ENCODE assay signal across 1 cellular context in the genomic region with DNA sequence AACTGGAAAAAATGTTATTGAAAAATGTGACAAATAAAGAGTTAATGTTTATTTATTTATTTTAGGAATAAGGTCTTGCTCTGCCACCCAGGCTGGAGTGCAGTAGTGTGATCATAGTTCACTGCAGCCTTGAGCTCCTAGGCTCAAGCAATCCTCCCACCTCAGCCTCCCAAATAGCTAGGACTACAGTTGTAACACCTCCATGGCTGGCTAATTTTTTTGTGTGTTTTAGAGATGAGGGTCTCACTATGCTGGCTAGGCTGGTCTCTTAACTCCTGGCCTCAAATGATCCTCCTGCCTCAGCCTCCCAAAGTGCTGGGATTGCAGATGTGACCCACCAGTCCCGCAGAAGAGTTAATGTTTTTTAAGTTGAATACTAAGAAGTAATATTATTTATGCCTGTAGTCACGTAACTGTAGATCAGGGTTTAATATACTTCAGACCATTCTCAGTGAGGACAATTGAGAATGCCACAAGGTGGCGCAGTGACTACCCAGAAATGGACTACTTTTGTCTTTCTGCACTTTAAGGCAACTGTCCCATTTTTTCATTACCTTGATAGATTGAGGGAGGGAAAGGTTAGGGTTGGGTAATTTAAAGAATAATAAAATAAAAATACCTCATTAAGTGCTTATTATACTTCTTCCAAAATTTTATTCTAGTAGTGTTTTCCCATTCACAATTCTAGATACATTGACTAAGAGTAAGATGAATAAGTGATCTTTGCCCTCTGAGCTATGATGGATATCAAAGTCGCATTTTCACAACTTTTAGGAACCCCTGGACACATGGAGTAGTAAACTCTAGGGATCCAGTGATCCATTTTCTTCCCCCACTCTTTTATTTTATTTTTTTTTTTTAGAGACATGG.
TF ChIP-seq lines count a peak whose summit lies in the region.

No MANE protein-coding gene starts in this region.

TF ChIP-seq in GM23338, 12 proteins besides CTCF, POLR2A, EP300 and RAD21 (continued from another document):
- TF ChIP-seq, protein P1, sequence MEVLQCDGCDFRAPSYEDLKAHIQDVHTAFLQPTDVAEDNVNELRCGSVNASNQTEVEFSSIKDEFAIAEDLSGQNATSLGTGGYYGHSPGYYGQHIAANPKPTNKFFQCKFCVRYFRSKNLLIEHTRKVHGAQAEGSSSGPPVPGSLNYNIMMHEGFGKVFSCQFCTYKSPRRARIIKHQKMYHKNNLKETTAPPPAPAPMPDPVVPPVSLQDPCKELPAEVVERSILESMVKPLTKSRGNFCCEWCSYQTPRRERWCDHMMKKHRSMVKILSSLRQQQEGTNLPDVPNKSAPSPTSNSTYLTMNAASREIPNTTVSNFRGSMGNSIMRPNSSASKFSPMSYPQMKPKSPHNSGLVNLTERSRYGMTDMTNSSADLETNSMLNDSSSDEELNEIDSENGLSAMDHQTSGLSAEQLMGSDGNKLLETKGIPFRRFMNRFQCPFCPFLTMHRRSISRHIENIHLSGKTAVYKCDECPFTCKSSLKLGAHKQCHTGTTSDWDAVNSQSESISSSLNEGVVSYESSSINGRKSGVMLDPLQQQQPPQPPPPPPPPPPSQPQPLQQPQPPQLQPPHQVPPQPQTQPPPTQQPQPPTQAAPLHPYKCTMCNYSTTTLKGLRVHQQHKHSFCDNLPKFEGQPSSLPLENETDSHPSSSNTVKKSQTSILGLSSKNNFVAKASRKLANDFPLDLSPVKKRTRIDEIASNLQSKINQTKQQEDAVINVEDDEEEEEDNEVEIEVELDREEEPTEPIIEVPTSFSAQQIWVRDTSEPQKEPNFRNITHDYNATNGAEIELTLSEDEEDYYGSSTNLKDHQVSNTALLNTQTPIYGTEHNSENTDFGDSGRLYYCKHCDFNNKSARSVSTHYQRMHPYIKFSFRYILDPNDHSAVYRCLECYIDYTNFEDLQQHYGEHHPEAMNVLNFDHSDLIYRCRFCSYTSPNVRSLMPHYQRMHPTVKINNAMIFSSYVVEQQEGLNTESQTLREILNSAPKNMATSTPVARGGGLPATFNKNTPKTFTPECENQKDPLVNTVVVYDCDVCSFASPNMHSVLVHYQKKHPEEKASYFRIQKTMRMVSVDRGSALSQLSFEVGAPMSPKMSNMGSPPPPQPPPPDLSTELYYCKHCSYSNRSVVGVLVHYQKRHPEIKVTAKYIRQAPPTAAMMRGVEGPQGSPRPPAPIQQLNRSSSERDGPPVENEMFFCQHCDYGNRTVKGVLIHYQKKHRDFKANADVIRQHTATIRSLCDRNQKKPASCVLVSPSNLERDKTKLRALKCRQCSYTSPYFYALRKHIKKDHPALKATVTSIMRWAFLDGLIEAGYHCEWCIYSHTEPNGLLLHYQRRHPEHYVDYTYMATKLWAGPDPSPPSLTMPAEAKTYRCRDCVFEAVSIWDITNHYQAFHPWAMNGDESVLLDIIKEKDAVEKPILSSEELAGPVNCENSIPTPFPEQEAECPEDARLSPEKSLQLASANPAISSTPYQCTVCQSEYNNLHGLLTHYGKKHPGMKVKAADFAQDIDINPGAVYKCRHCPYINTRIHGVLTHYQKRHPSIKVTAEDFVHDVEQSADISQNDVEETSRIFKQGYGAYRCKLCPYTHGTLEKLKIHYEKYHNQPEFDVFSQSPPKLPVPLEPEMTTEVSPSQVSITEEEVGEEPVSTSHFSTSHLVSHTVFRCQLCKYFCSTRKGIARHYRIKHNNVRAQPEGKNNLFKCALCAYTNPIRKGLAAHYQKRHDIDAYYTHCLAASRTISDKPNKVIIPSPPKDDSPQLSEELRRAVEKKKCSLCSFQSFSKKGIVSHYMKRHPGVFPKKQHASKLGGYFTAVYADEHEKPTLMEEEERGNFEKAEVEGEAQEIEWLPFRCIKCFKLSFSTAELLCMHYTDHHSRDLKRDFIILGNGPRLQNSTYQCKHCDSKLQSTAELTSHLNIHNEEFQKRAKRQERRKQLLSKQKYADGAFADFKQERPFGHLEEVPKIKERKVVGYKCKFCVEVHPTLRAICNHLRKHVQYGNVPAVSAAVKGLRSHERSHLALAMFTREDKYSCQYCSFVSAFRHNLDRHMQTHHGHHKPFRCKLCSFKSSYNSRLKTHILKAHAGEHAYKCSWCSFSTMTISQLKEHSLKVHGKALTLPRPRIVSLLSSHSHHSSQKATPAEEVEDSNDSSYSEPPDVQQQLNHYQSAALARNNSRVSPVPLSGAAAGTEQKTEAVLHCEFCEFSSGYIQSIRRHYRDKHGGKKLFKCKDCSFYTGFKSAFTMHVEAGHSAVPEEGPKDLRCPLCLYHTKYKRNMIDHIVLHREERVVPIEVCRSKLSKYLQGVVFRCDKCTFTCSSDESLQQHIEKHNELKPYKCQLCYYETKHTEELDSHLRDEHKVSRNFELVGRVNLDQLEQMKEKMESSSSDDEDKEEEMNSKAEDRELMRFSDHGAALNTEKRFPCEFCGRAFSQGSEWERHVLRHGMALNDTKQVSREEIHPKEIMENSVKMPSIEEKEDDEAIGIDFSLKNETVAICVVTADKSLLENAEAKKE (CRISPR knock-in tag; IDR thresholded peaks at IDR 0.05), result no peak
- TF ChIP-seq, protein P2, sequence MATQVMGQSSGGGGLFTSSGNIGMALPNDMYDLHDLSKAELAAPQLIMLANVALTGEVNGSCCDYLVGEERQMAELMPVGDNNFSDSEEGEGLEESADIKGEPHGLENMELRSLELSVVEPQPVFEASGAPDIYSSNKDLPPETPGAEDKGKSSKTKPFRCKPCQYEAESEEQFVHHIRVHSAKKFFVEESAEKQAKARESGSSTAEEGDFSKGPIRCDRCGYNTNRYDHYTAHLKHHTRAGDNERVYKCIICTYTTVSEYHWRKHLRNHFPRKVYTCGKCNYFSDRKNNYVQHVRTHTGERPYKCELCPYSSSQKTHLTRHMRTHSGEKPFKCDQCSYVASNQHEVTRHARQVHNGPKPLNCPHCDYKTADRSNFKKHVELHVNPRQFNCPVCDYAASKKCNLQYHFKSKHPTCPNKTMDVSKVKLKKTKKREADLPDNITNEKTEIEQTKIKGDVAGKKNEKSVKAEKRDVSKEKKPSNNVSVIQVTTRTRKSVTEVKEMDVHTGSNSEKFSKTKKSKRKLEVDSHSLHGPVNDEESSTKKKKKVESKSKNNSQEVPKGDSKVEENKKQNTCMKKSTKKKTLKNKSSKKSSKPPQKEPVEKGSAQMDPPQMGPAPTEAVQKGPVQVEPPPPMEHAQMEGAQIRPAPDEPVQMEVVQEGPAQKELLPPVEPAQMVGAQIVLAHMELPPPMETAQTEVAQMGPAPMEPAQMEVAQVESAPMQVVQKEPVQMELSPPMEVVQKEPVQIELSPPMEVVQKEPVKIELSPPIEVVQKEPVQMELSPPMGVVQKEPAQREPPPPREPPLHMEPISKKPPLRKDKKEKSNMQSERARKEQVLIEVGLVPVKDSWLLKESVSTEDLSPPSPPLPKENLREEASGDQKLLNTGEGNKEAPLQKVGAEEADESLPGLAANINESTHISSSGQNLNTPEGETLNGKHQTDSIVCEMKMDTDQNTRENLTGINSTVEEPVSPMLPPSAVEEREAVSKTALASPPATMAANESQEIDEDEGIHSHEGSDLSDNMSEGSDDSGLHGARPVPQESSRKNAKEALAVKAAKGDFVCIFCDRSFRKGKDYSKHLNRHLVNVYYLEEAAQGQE (IDR thresholded peaks at IDR 0.05; ENCODE audit: unreplicated experiment), result no peak
